Comparison of ENCODE assay signal across 8 cellular contexts in genomic region chr7:65771164-65771533, GRCh38.
DNase-seq lines count a peak whose midpoint lies in the region; ATAC-seq, FAIRE-seq and TF ChIP-seq lines count a peak whose summit lies in the region.
"Not testable (repeated sequence)": the region's sequence is repeated elsewhere in the genome, so short reads cannot be mapped to it uniquely, and the experiment has no call there.

No MANE protein-coding gene starts in this region.

- H2AFZ ChIP-seq in SK-N-SH (ENCODE audit: low read depth) (peak overlapping the region; percentile 94), parathyroid adenoma (peak overlapping the region; percentile 96)
- not testable (repeated sequence) for H2AFZ ChIP-seq in HepG2 (ENCODE audit: low read length)

- peaks cover 9 to 17% (median 10%) of the 10 kb centered on the region in 3 donors for H3K4me1 Mint-ChIP-seq in CD8-positive, alpha-beta memory T cell

- H3K4me3 Mint-ChIP-seq in CD8-positive, alpha-beta memory T cell, result peak overlapping the region; percentile 91 to 98 (median 93)

- H3K9me3 Mint-ChIP-seq in CD8-positive, alpha-beta memory T cell, result not testable (repeated sequence)

- not testable (repeated sequence) for H3K9me3 ChIP-seq in CD8-positive, alpha-beta memory T cell (ENCODE audit: low read length); SK-N-SH; HepG2 (ENCODE audit: low read length); parathyroid adenoma (ENCODE audit: control insufficient read depth, low read length); tibial nerve

- TF ChIP-seq RAD21 in SK-N-SH (IDR thresholded peaks at IDR 0.05; ENCODE audit: low read length); HepG2 (CRISPR knock-in tag; IDR thresholded peaks at IDR 0.05): not testable (repeated sequence)

- not testable (repeated sequence) for FAIRE-seq in HepG2 (lab: Jason Lieb, UNC)

- not testable (repeated sequence) for H3K36me3 ChIP-seq in CD8-positive, alpha-beta memory T cell (ENCODE audit: insufficient read depth, low read length); SK-N-SH (replicated peaks in 1 of 2; ENCODE audit: control insufficient read depth in 1 of 2, insufficient read depth in 2 of 2, low read length in 1 of 2); HepG2 (replicated peaks in 1 of 2; ENCODE audit: control insufficient read depth in 1 of 2, insufficient read depth in 2 of 2, low read length in 2 of 2); parathyroid adenoma (ENCODE audit: control insufficient read depth, insufficient read depth, low read length); tibial nerve

- peak overlapping the region; percentile 81 for H3K4me3 ChIP-seq in CD8-positive, alpha-beta memory T cell (ENCODE audit: low read length)
- H3K4me3 ChIP-seq in HL-60 (replicated peaks; ENCODE audit: insufficient read depth, low read length) (peak overlapping the region; percentile 88), SK-N-SH (ENCODE audit: low read depth in 2 of 2, low read length in 1 of 2) (peak overlapping the region; percentile 81 to 82), epithelial cell of proximal tubule (ENCODE audit: low read depth, low read length) (peak overlapping the region; percentile 84), HepG2 (replicated peaks in 1 of 3; ENCODE audit: insufficient read depth in 1 of 3, low read depth in 2 of 3, low read length in 3 of 3) (peak overlapping the region; percentile 66 to 96 (median 90)), parathyroid adenoma (ENCODE audit: low read depth, low read length) (peak overlapping the region; percentile 74), tibial nerve (peak overlapping the region; percentile 45 to 89 (median 69))

- not testable (repeated sequence) for H3K27me3 ChIP-seq in CD8-positive, alpha-beta memory T cell (ENCODE audit: insufficient read depth, low read length, poor library complexity, severe bottlenecking); HL-60 (ENCODE audit: insufficient read depth, poor library complexity, severe bottlenecking); SK-N-SH (ENCODE audit: insufficient read depth); HepG2 (ENCODE audit: control insufficient read depth in 1 of 2, insufficient read depth in 2 of 2, low read length in 2 of 2); parathyroid adenoma (ENCODE audit: control insufficient read depth, insufficient read depth, low read length); tibial nerve

- peak; percentile 5 for ATAC-seq in HepG2

- not testable (repeated sequence) for TF ChIP-seq CTCF in HL-60 (IDR thresholded peaks at IDR 0.05; ENCODE audit: insufficient read depth, low read length); SK-N-SH (IDR thresholded peaks at IDR 0.05); epithelial cell of proximal tubule (conservative IDR thresholded peaks at IDR 0.05; ENCODE audit: low read depth, low read length); HepG2 (CRISPR knock-in tag; IDR thresholded peaks at IDR 0.05); parathyroid adenoma (IDR thresholded peaks at IDR 0.05); tibial nerve (IDR thresholded peaks at IDR 0.05)

- H3F3A ChIP-seq in SK-N-SH (replicated peaks; ENCODE audit: insufficient read depth), result not testable (repeated sequence)

- in situ Hi-C loops in HepG2 (cut with HindIII; ENCODE audit: extremely low pct_ligation_motif_present, low pct_unique_long_range_greater_than_20kb), result not testable (repeated sequence)

- CTCF ChIA-PET in CD8-positive, alpha-beta memory T cell (lab: Charles Lee), result interaction anchor here (1.5 kb wide), 1 partner anchor 20 kb away, joined by 6 read pairs; no protein-coding TSS in a partner anchor
- CTCF ChIA-PET in SK-N-SH (lab: Yijun Ruan, JAX); HepG2 (lab: Yijun Ruan, JAX; ENCODE audit: low intra/inter-chr PET ratio, low total read pairs): not testable (repeated sequence)

- TF ChIP-seq EP300 in SK-N-SH (IDR thresholded peaks at IDR 0.05; ENCODE audit: borderline replicate concordance in 1 of 2, low read depth in 1 of 2, low read length in 1 of 2); HepG2 (IDR thresholded peaks at IDR 0.05; ENCODE audit: low read depth in 2 of 2, low read length in 2 of 2); HepG2 (CRISPR knock-in tag; IDR thresholded peaks at IDR 0.05; ENCODE audit: borderline replicate concordance); tibial nerve (IDR thresholded peaks at IDR 0.05): not testable (repeated sequence)

- H3K79me2 ChIP-seq in SK-N-SH (ENCODE audit: insufficient read depth), result peaks cover 43% of the 10 kb centered on the region
- not testable (repeated sequence) for H3K79me2 ChIP-seq in HepG2 (ENCODE audit: insufficient read depth, low read length); parathyroid adenoma

- not testable (repeated sequence) for H4K20me1 ChIP-seq in SK-N-SH (ENCODE audit: insufficient read depth); HepG2 (ENCODE audit: insufficient read depth, low read length)

- not testable (repeated sequence) for TF ChIP-seq POLR2A in HepG2 (IDR thresholded peaks at IDR 0.05; ENCODE audit: insufficient read depth in 1 of 2, low read depth in 2 of 2, low read length in 2 of 2); tibial nerve (IDR thresholded peaks at IDR 0.05)

- peak overlapping the region; percentile 78 for H3K27ac ChIP-seq in CD8-positive, alpha-beta memory T cell (ENCODE audit: low read depth, low read length)
- H3K27ac ChIP-seq in HL-60 (replicated peaks) (peak overlapping the region; percentile 77), SK-N-SH (ENCODE audit: low read depth in 2 of 2, low read length in 1 of 2) (peak overlapping the region; percentile 44 to 74; a peak in 3 of 4 replicates), angular gyrus (ENCODE audit: low read depth, low read length) (peak overlapping the region; percentile 67), HepG2 (ENCODE audit: extremely low read length, insufficient read depth, low read length) (peak overlapping the region; percentile 66), parathyroid adenoma (peak overlapping the region; percentile 89), tibial nerve (peak overlapping the region; percentile 91 to 95 (median 94))

- H3K27ac Mint-ChIP-seq in CD8-positive, alpha-beta memory T cell, result peak overlapping the region; percentile 93 to 98 (median 96)

- H3K4me1 ChIP-seq in CD8-positive, alpha-beta memory T cell (ENCODE audit: insufficient read depth, low read length); SK-N-SH (ENCODE audit: control insufficient read depth in 1 of 2, insufficient read depth in 2 of 2, low read depth in 1 of 2, low read length in 1 of 2); HepG2 (ENCODE audit: insufficient read depth, low read length); parathyroid adenoma: not testable (repeated sequence)
- peaks cover 0 to 13% (median 0%) of the 10 kb centered on the region in 4 donors for H3K4me1 ChIP-seq in tibial nerve

- intact Hi-C loops in HepG2 (cut with micrococcal nuclease; ENCODE audit: unreplicated experiment), result not testable (repeated sequence)

- DNase-seq in CD8-positive, alpha-beta memory T cell; HL-60 (ENCODE audit: low read depth in 1 of 2, low spot score in 1 of 2); SK-N-SH; epithelial cell of proximal tubule (ENCODE audit: low read depth); HepG2 (ENCODE audit: low spot score); tibial nerve (ENCODE audit: low spot score in 2 of 2): not testable (repeated sequence)

- not testable (repeated sequence) for H3K9me2 ChIP-seq in SK-N-SH

- H3K27me3 Mint-ChIP-seq in CD8-positive, alpha-beta memory T cell, result not testable (repeated sequence)

- POLR2A ChIA-PET in CD8-positive, alpha-beta memory T cell (lab: Charles Lee), result interaction anchor here (1.4 kb wide), 1 partner anchor 21 kb away, joined by 3 read pairs; no protein-coding TSS in a partner anchor
- POLR2A ChIA-PET in SK-N-SH (lab: Yijun Ruan, JAX), result not testable (repeated sequence)
- POLR2A ChIA-PET in HepG2 (lab: Yijun Ruan, JAX), result interaction anchor here (1.1 to 2.3 kb wide), 2 partner anchors 10 to 20 kb away, joined by 4 to 13 read pairs; no protein-coding TSS in a partner anchor

- peaks cover 0 to 14% (median 0%) of the 10 kb centered on the region in 3 donors for H3K36me3 Mint-ChIP-seq in CD8-positive, alpha-beta memory T cell

- BruUV-seq in HepG2 (replicated peaks; lab: Mats Ljungman, UMichigan), result TSS peak; percentile 89

- H3K9ac ChIP-seq in SK-N-SH (peak overlapping the region; percentile 68), HepG2 (ENCODE audit: insufficient read depth, low read depth, low read length) (peak overlapping the region; percentile 75)
- not testable (repeated sequence) for H3K9ac ChIP-seq in parathyroid adenoma

- 65% methylated on average over 18 of the region's 18 CpGs for WGBS in SK-N-SH (ENCODE audit: low lambda C conversion rate)
- WGBS in HepG2 (ENCODE audit: low lambda C conversion rate), result 69% methylated on average over 18 of the region's 18 CpGs
- 93 to 95% methylated on average over 18 of the region's 18 CpGs for WGBS in tibial nerve, 2 donors

- peak overlapping the region; percentile 80 for H3K4me2 ChIP-seq in SK-N-SH
- peak overlapping the region; percentile 84 for H3K4me2 ChIP-seq in HepG2 (ENCODE audit: low read depth, low read length)
- H3K4me2 ChIP-seq in parathyroid adenoma (ENCODE audit: low read length), result peak overlapping the region; percentile 68

TF ChIP-seq in SK-N-SH, 30 proteins besides CTCF, POLR2A, EP300 and RAD21:
- 0 out of 2 replicates have a peak, but pooled peaks have one; percentile 7 for TF ChIP-seq YY1 (IDR thresholded peaks at IDR 0.05; ENCODE audit: low read depth)
